In the genomic region with DNA sequence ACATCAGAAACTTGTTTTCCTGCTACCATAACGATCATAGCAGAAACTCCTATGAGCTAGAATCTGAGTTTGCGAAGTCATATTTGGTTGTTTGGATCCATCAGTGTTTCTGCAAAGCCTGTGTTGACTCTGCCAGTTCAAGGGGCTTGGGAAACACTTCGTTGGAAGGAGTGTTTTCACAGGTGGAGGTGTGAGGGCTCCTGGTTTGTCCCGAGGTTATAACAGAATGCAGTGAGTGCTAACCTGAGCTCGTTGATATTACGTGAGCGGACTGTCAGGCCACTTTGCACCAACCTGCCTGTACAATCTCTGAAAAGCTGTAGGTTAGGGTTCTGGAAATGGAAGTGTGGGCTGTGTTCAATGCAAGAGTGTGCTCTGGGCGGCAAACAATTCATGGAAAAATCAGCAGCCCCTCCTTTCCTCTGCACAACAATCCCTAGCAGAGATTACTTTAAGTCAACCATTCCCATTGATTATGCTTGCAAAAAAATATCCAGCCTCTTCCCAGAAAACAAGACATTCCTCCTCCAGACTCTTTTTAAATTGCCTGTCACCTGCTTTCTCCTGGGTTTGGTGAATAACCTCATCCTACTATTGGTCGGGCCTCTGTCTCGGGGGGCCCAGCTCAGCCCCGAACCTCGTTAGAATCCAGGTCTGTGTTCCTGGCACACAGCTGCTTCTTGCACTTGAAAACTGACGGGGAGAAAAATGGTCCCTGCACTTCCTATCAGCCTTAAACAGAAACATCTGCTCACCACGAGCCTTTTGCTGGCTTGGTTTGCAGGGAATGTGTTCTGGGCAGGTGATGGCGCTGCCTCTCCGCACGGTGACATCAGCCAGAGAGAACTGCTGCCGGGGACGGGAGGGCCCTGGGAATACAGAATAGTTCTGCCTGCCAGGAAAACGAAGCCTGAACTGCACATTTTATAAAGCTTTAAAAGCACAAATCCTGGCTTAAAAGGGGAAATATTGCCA, we compare ENCODE assay signal across 13 cellular contexts.
DNase-seq lines count a peak whose midpoint lies in the region; TF ChIP-seq lines count a peak whose summit lies in the region.
"Had no signal": no experiment of that assay in that cellular context is flagged by ENCODE, and none has a peak within 500 bp of the region (broad histone marks: within the 10 kb centered on the region; RNA-seq: fewer than 3 reads in every experiment).

No MANE protein-coding gene starts in this region.

- no peak overlapping the region for H3K4me3 ChIP-seq in LNCaP clone FGC (ENCODE audit: low read depth, low read length)
- H3K4me3 ChIP-seq: adrenal gland, pancreas, thoracic aorta had no signal

- DNase-seq in AG08395 (ENCODE audit: low spot score) = peak; percentile 9
- DNase-seq in LNCaP clone FGC (ENCODE audit: low read depth) = no peak
- peak; percentile 62 to 82 for DNase-seq in SHP77 (lab: John Stamatoyannopoulos, UW)
- DNase-seq in inferior parietal cortex (ENCODE audit: extremely low spot score) = peak; percentile 6
- DNase-seq in cerebellar nuclear complex (lab: John Stamatoyannopoulos, UW) = no peak
- DNase-seq in activated CD8-positive, alpha-beta memory T cell treated with anti-CD3 and anti-CD28 coated beads, Interleukin-2, amount 50 U/mL, for 48 hours = no peak
- no peak for DNase-seq in erythroblast (lab: John Stamatoyannopoulos, UW)
- DNase-seq in activated CD4-positive, alpha-beta T cell treated with anti-CD3 and anti-CD28 coated beads for 48 hours = no peak
- DNase-seq: CD4-positive, alpha-beta T cell; pancreas; T-helper 2 cell had no signal

- TF ChIP-seq CTCF in LNCaP clone FGC (IDR thresholded peaks at IDR 0.05; ENCODE audit: control insufficient read depth, extremely low read depth, insufficient read depth) = peak; percentile 48

- no peak for TF ChIP-seq POLR2A in erythroblast (IDR thresholded peaks at IDR 0.05; ENCODE audit: low read length)

Comparison
In these comparisons a context has a peak if more than half of its experiments do, and no peak if none do; other contexts are left out.
1. DNase-seq: peak in AG08395 (single experiment), SHP77 (2 of 2) and inferior parietal cortex (single experiment); none in LNCaP clone FGC (single experiment), cerebellar nuclear complex (0 of 2), activated CD8-positive, alpha-beta memory T cell treated with anti-CD3 and anti-CD28 coated beads, Interleukin-2, amount 50 U/mL, for 48 hours (single experiment), erythroblast (0 of 2) and activated CD4-positive, alpha-beta T cell treated with anti-CD3 and anti-CD28 coated beads for 48 hours (single experiment).